Comparison of ENCODE assay signal across 2 cellular contexts in genomic region chr4:52825311-52826090, GRCh38.
TF ChIP-seq lines count a peak whose summit lies in the region.

No MANE protein-coding gene starts in this region.

TF ChIP-seq in IMR-90, 13 proteins besides CTCF, POLR2A, EP300 and RAD21:
- TF ChIP-seq FOS (IDR thresholded peaks at IDR 0.05; ENCODE audit: low read depth, low read length) (no peak), SMC3 (IDR thresholded peaks at IDR 0.05; ENCODE audit: low read depth, low read length) (no peak), MXI1 (IDR thresholded peaks at IDR 0.05; ENCODE audit: borderline replicate concordance, low read depth, low read length) (no peak), USF2 (IDR thresholded peaks at IDR 0.05; ENCODE audit: low read depth, low read length) (no peak), NFE2L2 (IDR thresholded peaks at IDR 0.05; ENCODE audit: low read depth, low read length) (no peak), CEBPB (IDR thresholded peaks at IDR 0.05; ENCODE audit: low read depth, low read length) (no peak), CHD1 (IDR thresholded peaks at IDR 0.05; ENCODE audit: low read depth, low read length) (no peak), ELK1 (IDR thresholded peaks at IDR 0.05; ENCODE audit: borderline replicate concordance, low read depth, low read length) (no peak), MAZ (IDR thresholded peaks at IDR 0.05; ENCODE audit: borderline replicate concordance, low read depth, low read length) (no peak), MAFK (IDR thresholded peaks at IDR 0.05; ENCODE audit: low read depth, low read length) (no peak), RFX5 (IDR thresholded peaks at IDR 0.05; ENCODE audit: low read depth, low read length) (no peak), BHLHE40 (IDR thresholded peaks at IDR 0.05; ENCODE audit: low read depth, low read length) (no peak; the same call in 1 of the 2 replicates), RCOR1 (IDR thresholded peaks at IDR 0.05; ENCODE audit: insufficient replicate concordance, low read length) (no peak)

TF ChIP-seq in H1, 55 proteins besides CTCF, POLR2A, EP300 and RAD21:
- TF ChIP-seq TBP (IDR thresholded peaks at IDR 0.05; ENCODE audit: low read depth, low read length): no peak
- no peak for TF ChIP-seq CHD2 (IDR thresholded peaks at IDR 0.05; ENCODE audit: low read length)
- TF ChIP-seq POU5F1 (IDR thresholded peaks at IDR 0.05; ENCODE audit: low read depth, low read length): no peak
- no peak for TF ChIP-seq JUND (IDR thresholded peaks at IDR 0.05; ENCODE audit: low read length)
- no peak for TF ChIP-seq SRF (IDR thresholded peaks at IDR 0.05; ENCODE audit: low read depth, low read length)
- TF ChIP-seq POLR2AphosphoS5 (IDR thresholded peaks at IDR 0.05; ENCODE audit: low read depth, low read length): no peak
- TF ChIP-seq SAP30 (IDR thresholded peaks at IDR 0.05; ENCODE audit: insufficient read depth, insufficient replicate concordance, low read length): no peak
- TF ChIP-seq CTBP2 (IDR thresholded peaks at IDR 0.05; ENCODE audit: borderline replicate concordance, insufficient read depth, insufficient read length, low read length): no peak
- TF ChIP-seq CHD7 (IDR thresholded peaks at IDR 0.05; ENCODE audit: insufficient replicate concordance, low read length): no peak
- no peak for TF ChIP-seq MAFK (IDR thresholded peaks at IDR 0.05; ENCODE audit: low read depth, low read length)
- no peak for TF ChIP-seq HDAC2 (IDR thresholded peaks at IDR 0.05; ENCODE audit: borderline replicate concordance in 1 of 2, low read depth in 2 of 2, low read length in 2 of 2)
- TF ChIP-seq GABPA (IDR thresholded peaks at IDR 0.05; ENCODE audit: borderline replicate concordance, insufficient read depth, low read length): no peak
- TF ChIP-seq BCL11A (IDR thresholded peaks at IDR 0.05; ENCODE audit: low read depth in 2 of 2, low read length in 2 of 2): no peak
- no peak for TF ChIP-seq TAF1 (IDR thresholded peaks at IDR 0.05; ENCODE audit: low read depth, low read length)
- no peak for TF ChIP-seq ATF2 (IDR thresholded peaks at IDR 0.05; ENCODE audit: low read length)
- no peak for TF ChIP-seq BRCA1 (IDR thresholded peaks at IDR 0.05; ENCODE audit: low read depth, low read length)
- no peak for TF ChIP-seq RBBP5 (IDR thresholded peaks at IDR 0.05; ENCODE audit: borderline replicate concordance, low read depth, low read length)
- TF ChIP-seq ASH2L (IDR thresholded peaks at IDR 0.05; ENCODE audit: low read length): no peak
